In the genomic region with DNA sequence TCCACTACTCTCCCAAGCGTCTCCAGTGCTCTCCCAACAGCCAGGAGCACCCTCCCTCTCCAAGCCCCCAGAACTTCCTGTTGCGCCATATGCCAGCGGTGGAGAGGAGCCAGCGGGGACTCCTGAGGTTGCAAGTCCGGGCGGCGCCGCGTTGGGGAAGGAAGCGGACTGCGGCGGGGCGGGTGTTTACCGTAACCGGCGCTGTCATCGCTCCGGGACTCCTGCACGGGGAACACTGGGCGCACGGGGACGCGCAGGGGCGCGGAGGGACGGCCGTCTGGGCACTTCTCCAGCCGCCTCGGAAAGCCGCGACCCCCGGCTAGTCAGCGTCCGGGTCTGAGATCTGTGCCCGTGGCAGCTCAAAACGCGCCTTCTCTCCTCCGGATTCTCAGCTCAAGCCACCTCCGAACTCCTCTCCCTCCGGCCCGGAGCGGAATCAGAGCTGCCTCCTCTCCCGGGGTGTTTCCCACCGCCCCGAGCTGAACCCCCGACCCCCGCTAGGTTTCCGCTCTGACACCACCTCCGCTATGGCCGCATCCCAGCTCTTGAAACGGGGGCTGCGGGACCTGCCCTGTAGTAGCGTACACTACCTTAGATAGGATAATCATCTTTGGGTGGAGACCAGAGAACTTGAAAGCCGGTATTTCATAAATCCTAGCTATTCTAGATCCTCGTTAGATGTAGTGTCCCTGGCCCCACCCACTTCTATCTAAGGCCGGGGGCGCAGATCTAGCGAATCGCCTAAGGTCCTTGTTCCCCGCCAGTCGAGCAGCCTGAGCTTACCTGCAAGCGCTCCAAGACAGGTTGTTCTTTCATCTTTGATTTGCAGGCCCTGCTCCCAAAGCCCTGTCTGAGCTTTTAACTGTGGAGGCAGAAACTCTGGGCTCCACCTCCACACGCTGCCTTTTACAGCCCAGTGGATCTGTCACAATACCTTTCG, we compare ENCODE assay signal across 8 cellular contexts. TPM values are rescaled to one million over a fixed set of nuclear protein-coding genes. Genes with fewer than 3 reads are reported as not detected.
DNase-seq lines count a peak whose midpoint lies in the region; ATAC-seq and TF ChIP-seq lines count a peak whose summit lies in the region.

A gene with protein sequence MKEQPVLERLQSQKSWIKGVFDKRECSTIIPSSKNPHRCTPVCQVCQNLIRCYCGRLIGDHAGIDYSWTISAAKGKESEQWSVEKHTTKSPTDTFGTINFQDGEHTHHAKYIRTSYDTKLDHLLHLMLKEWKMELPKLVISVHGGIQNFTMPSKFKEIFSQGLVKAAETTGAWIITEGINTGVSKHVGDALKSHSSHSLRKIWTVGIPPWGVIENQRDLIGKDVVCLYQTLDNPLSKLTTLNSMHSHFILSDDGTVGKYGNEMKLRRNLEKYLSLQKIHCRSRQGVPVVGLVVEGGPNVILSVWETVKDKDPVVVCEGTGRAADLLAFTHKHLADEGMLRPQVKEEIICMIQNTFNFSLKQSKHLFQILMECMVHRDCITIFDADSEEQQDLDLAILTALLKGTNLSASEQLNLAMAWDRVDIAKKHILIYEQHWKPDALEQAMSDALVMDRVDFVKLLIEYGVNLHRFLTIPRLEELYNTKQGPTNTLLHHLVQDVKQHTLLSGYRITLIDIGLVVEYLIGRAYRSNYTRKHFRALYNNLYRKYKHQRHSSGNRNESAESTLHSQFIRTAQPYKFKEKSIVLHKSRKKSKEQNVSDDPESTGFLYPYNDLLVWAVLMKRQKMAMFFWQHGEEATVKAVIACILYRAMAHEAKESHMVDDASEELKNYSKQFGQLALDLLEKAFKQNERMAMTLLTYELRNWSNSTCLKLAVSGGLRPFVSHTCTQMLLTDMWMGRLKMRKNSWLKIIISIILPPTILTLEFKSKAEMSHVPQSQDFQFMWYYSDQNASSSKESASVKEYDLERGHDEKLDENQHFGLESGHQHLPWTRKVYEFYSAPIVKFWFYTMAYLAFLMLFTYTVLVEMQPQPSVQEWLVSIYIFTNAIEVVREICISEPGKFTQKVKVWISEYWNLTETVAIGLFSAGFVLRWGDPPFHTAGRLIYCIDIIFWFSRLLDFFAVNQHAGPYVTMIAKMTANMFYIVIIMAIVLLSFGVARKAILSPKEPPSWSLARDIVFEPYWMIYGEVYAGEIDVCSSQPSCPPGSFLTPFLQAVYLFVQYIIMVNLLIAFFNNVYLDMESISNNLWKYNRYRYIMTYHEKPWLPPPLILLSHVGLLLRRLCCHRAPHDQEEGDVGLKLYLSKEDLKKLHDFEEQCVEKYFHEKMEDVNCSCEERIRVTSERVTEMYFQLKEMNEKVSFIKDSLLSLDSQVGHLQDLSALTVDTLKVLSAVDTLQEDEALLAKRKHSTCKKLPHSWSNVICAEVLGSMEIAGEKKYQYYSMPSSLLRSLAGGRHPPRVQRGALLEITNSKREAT (N-terminal part only) (minus strand): TSS at position 881 of the 940 bp plus-strand sequence. CDS start 65 bp downstream, at position 816.

- H2AFZ ChIP-seq in GM23248: peak within 1 kb of the TSS; percentile 91

- H3K27ac ChIP-seq in GM23248 (no peak within 1 kb of the TSS), mesendoderm (ENCODE audit: low read depth, low read length) (peak within 1 kb of the TSS; percentile 32)

- H3K9me2 ChIP-seq in GM23248 (ENCODE audit: insufficient read depth): no peaks in the 10 kb centered on the region

- H2BK120ac ChIP-seq in mesendoderm (ENCODE audit: low read depth, low read length): peak within 1 kb of the TSS; percentile 1

- H3K4ac ChIP-seq in mesendoderm (ENCODE audit: low read depth, low read length): peak within 1 kb of the TSS; percentile 82

- H2BK15ac ChIP-seq in mesendoderm (replicated peaks; ENCODE audit: low read depth): no peak within 1 kb of the TSS

- intact Hi-C loops in activated CD4-positive, alpha-beta memory T cell treated with anti-CD3 and anti-CD28 coated beads for 36 hours (cut with micrococcal nuclease): loop anchor here (5.0 kb wide), 1 partner anchor 115 kb away; no protein-coding TSS in a partner anchor

- H3K23ac ChIP-seq in mesendoderm (ENCODE audit: low read length): no peak within 1 kb of the TSS

- no peaks in the 10 kb centered on the region for H4K20me1 ChIP-seq in GM23248 (ENCODE audit: insufficient read depth)

- no peaks in the 10 kb centered on the region for H3K9me3 ChIP-seq in GM23248 (ENCODE audit: low read depth)

- in situ Hi-C loops in GM23248 (cut with MboI): no loop called here

- H3K36me3 Mint-ChIP-seq in activated CD4-positive, alpha-beta memory T cell treated with anti-CD3 and anti-CD28 coated beads for 36 hours: no peaks in the 10 kb centered on the region

- ATAC-seq in HG03045 (IDR thresholded peaks at IDR 0.05; ENCODE audit: unreplicated experiment): no peak

- H3K4me1 Mint-ChIP-seq in activated CD4-positive, alpha-beta memory T cell treated with anti-CD3 and anti-CD28 coated beads for 36 hours (ENCODE audit: low read depth): peaks cover 5% of the 10 kb centered on the region

- H3K4me1 ChIP-seq in GM23248 (ENCODE audit: insufficient read depth) (no peaks in the 10 kb centered on the region), mesendoderm (ENCODE audit: control insufficient read depth, low read depth, low read length) (no peaks in the 10 kb centered on the region)

- peak within 1 kb of the TSS; percentile 76 for H3K18ac ChIP-seq in mesendoderm (ENCODE audit: low read length)

- peak; percentile 13 for DNase-seq in AG09309 (ENCODE audit: low read depth)
- DNase-seq in GM23248: peak; percentile 79
- DNase-seq in NCI-H2171 (lab: John Stamatoyannopoulos, UW): peak; percentile 77
- DNase-seq in activated CD4-positive, alpha-beta memory T cell treated with anti-CD3 and anti-CD28 coated beads for 36 hours: peak; percentile 45
- DNase-seq in epidermal melanocyte (ENCODE audit: insufficient read length, low spot score): peak; percentile 30
- DNase-seq in mesendoderm: peak; percentile 89
- DNase-seq in stimulated activated CD8-positive, alpha-beta memory T cell treated with anti-CD3 and anti-CD28 coated beads, Interleukin-2, amount 100 ng/mL, for 48 hours (ENCODE audit: low read depth in 2 of 2): peak; percentile 14 to 36

- peak within 1 kb of the TSS; percentile 79 for H3K56ac ChIP-seq in mesendoderm (ENCODE audit: low read length)

- H4K5ac ChIP-seq in mesendoderm (ENCODE audit: low read length): no peak within 1 kb of the TSS

- H2BK5ac ChIP-seq in mesendoderm (ENCODE audit: low read length): no peak within 1 kb of the TSS

- no peaks in the 10 kb centered on the region for H3F3A ChIP-seq in GM23248 (ENCODE audit: insufficient read depth)

- no peak within 1 kb of the TSS for H2AK5ac ChIP-seq in mesendoderm (ENCODE audit: low read length)

- POLR2A ChIA-PET in activated CD4-positive, alpha-beta memory T cell treated with anti-CD3 and anti-CD28 coated beads for 36 hours (lab: Charles Lee): interaction anchor here (0.6 to 0.7 kb wide), 2 partner anchors 65 to 978 kb away, joined by 3 to 4 read pairs; a partner anchor contains a TSS

- H3K36me3 ChIP-seq in GM23248 (ENCODE audit: low read depth): no peaks in the 10 kb centered on the region
- no peaks in the 10 kb centered on the region for H3K36me3 ChIP-seq in mesendoderm (ENCODE audit: control insufficient read depth, insufficient read depth, low read length)

- H3K9ac ChIP-seq in GM23248: peak within 1 kb of the TSS; percentile 58
- peak within 1 kb of the TSS; percentile 63 for H3K9ac ChIP-seq in mesendoderm (ENCODE audit: low read length)

- H3K4me3 ChIP-seq in AG09309 (ENCODE audit: control insufficient read depth, low read depth, low read length) (peak within 1 kb of the TSS; percentile 69), GM23248 (peak within 1 kb of the TSS; percentile 78), mesendoderm (ENCODE audit: low read length) (peak within 1 kb of the TSS; percentile 44)

- TF ChIP-seq CTCF in AG09309 (IDR thresholded peaks at IDR 0.05; ENCODE audit: control insufficient read depth, insufficient read depth, low read depth, low read length, missing control alignments): no peak

- H3K79me1 ChIP-seq in mesendoderm (ENCODE audit: low read length): no peaks in the 10 kb centered on the region

- peak within 1 kb of the TSS; percentile 74 for H3K4me3 Mint-ChIP-seq in activated CD4-positive, alpha-beta memory T cell treated with anti-CD3 and anti-CD28 coated beads for 36 hours

- CTCF ChIA-PET in activated CD4-positive, alpha-beta memory T cell treated with anti-CD3 and anti-CD28 coated beads for 36 hours (lab: Charles Lee): interaction anchor here (0.6 to 1.0 kb wide), 3 partner anchors 10 to 141 kb away, joined by 3 read pairs; a partner anchor contains a TSS

- WGBS in GM23248 (ENCODE audit: low coverage in 1 of 2, low lambda C conversion rate in 2 of 2, missing lambda C conversion rate in 2 of 2), 2 experiments: 9 to 13% methylated on average over 40 to 64 of the region's 64 CpGs
- WGBS in mesendoderm (ENCODE audit: extremely low coverage, insufficient coverage, low lambda C conversion rate): no CpG with 5 or more reads among the region's 64 CpGs

- H3K4me2 ChIP-seq in GM23248 (ENCODE audit: unreplicated experiment): peak within 1 kb of the TSS; percentile 86
- H3K4me2 ChIP-seq in mesendoderm (ENCODE audit: low read length): peak within 1 kb of the TSS; percentile 40

- H3K79me2 ChIP-seq in GM23248 (ENCODE audit: insufficient read depth) (no peaks in the 10 kb centered on the region), mesendoderm (ENCODE audit: control insufficient read depth, insufficient read depth, low read length) (no peaks in the 10 kb centered on the region)

- peaks cover 7% of the 10 kb centered on the region for H3K9me3 Mint-ChIP-seq in activated CD4-positive, alpha-beta memory T cell treated with anti-CD3 and anti-CD28 coated beads for 36 hours

- H3K27me3 ChIP-seq in GM23248 (replicated peaks; ENCODE audit: insufficient read depth): 0 out of 2 replicates have a peak, but pooled peaks cover 2% of the 10 kb centered on the region
- H3K27me3 ChIP-seq in mesendoderm (ENCODE audit: insufficient read depth, low read length, poor library complexity): no peaks in the 10 kb centered on the region

- H3K27ac Mint-ChIP-seq in activated CD4-positive, alpha-beta memory T cell treated with anti-CD3 and anti-CD28 coated beads for 36 hours: no peak within 1 kb of the TSS

- peaks cover 36% of the 10 kb centered on the region for H3K27me3 Mint-ChIP-seq in activated CD4-positive, alpha-beta memory T cell treated with anti-CD3 and anti-CD28 coated beads for 36 hours

- no peak within 1 kb of the TSS for H4K8ac ChIP-seq in mesendoderm (ENCODE audit: low read depth, low read length)

RNA-seq across cellular contexts. Expression of the gene that starts here (rescaled TPM):
- not detected in 2 replicates for total RNA-seq in GM23248 (2014; rRNA removed; shearing (Covaris generic))
- polyA plus RNA-seq in GM23248 (2016; fragmentation: Nextera tagmentation; extraction: Ambion mirVana): not detected in 2 replicates
- under 1 TPM; 0.02 to 0.10 TPM for total RNA-seq in activated CD4-positive, alpha-beta memory T cell treated with anti-CD3 and anti-CD28 coated beads for 36 hours
- 0.63 TPM for polyA plus RNA-seq in mesendoderm (2013, experiment 1 of 2)
- 0.71 TPM for polyA plus RNA-seq in mesendoderm (2013, experiment 2 of 2)

Comparison
In these comparisons a context has a peak if more than half of its experiments do, and no peak if none do; other contexts are left out.
1. Peak in DNase-seq, H3K4me3 ChIP-seq, H3K9ac ChIP-seq and H3K4me2 ChIP-seq in GM23248; RNA of the gene not detected or under 1 TPM.
2. Peak in DNase-seq in activated CD4-positive, alpha-beta memory T cell treated with anti-CD3 and anti-CD28 coated beads for 36 hours; RNA of the gene not detected or under 1 TPM.
3. DNase-seq: peak in every context shown above with its lines; median percentile 89 in mesendoderm; 79 in GM23248; 77 in NCI-H2171; 45 in activated CD4-positive, alpha-beta memory T cell treated with anti-CD3 and anti-CD28 coated beads for 36 hours; 30 in epidermal melanocyte; 25 in stimulated activated CD8-positive, alpha-beta memory T cell treated with anti-CD3 and anti-CD28 coated beads, Interleukin-2, amount 100 ng/mL, for 48 hours; 13 in AG09309.